In genomic region chr15:42619641-42620371, GRCh38 we compare ENCODE assay signal across 16 cellular contexts. TPM values are rescaled to one million over a fixed set of nuclear protein-coding genes. Genes with fewer than 3 reads are reported as not detected.
DNase-seq lines count a peak whose midpoint lies in the region; ATAC-seq and TF ChIP-seq lines count a peak whose summit lies in the region.
"Had no signal": no experiment of that assay in that cellular context is flagged by ENCODE, and none has a peak within 500 bp of the region (broad histone marks: within the 10 kb centered on the region; RNA-seq: fewer than 3 reads in every experiment).

No MANE protein-coding gene starts in this region.

- H2AFZ ChIP-seq in H9 (ENCODE audit: low read length), result no peak overlapping the region

- H3K36me3 Mint-ChIP-seq in H9 (ENCODE audit: insufficient read depth in 1 of 3, low read depth in 3 of 3), result peaks cover 0 to 5% (median 0%) of the 10 kb centered on the region in 3 experiments; a peak in 1 of 7 replicates
- H3K36me3 Mint-ChIP-seq in activated T-helper 17 cell treated with anti-CD3 and anti-CD28 coated beads, Interleukin-2, amount 50 U/mL, for 72 hours (ENCODE audit: low read depth), result no peaks in the 10 kb centered on the region
- H3K36me3 Mint-ChIP-seq in immature natural killer cell, result peaks cover 0 to 5% (median 3%) of the 10 kb centered on the region in 3 donors

- H2BK120ac ChIP-seq in H9 (ENCODE audit: low read depth, low read length, poor library complexity, severe bottlenecking), result no peak overlapping the region

- H2BK15ac ChIP-seq in H9 (ENCODE audit: low read depth, low read length), result no peak overlapping the region

- peaks cover 0 to 10% of the 10 kb centered on the region in 2 donors for H3K36me3 ChIP-seq in ascending aorta

- H3K56ac ChIP-seq in H9 (ENCODE audit: insufficient read length, low read depth, low read length), result no peak overlapping the region

- H3K79me1 ChIP-seq in H9 (ENCODE audit: insufficient read depth, low read depth, low read length, poor library complexity, severe bottlenecking), result no peaks in the 10 kb centered on the region

- H4K20me1 ChIP-seq in H9 (ENCODE audit: control insufficient read depth, insufficient read depth, insufficient read length), result no peaks in the 10 kb centered on the region

- no peak overlapping the region for H2BK12ac ChIP-seq in H9 (ENCODE audit: insufficient read length, low read depth, low read length)

- no peaks in the 10 kb centered on the region for H3K27me3 Mint-ChIP-seq in H9 (ENCODE audit: low read depth)
- H3K27me3 Mint-ChIP-seq in activated T-helper 17 cell treated with anti-CD3 and anti-CD28 coated beads, Interleukin-2, amount 50 U/mL, for 72 hours, result no peaks in the 10 kb centered on the region
- no peaks in the 10 kb centered on the region for H3K27me3 Mint-ChIP-seq in immature natural killer cell (ENCODE audit: low read depth in 3 of 3)
- H3K27me3 Mint-ChIP-seq: naive thymus-derived CD8-positive, alpha-beta T cell had no signal

- H4K5ac ChIP-seq in H9 (ENCODE audit: insufficient read length, low read depth, low read length), result no peak overlapping the region

- no peak overlapping the region for H4K91ac ChIP-seq in H9 (ENCODE audit: insufficient read length, low read depth, low read length)

- intact Hi-C loops in ascending aorta (cut with DNase I), result no loop called here

- H3K23me2 ChIP-seq in H9 (ENCODE audit: insufficient read length, low read depth, low read length, poor library complexity, severe bottlenecking), result no peaks in the 10 kb centered on the region

- H3K9me3 ChIP-seq in H9 (ENCODE audit: control insufficient read depth, low read depth, low read length), result no peaks in the 10 kb centered on the region
- H3K9me3 ChIP-seq in ascending aorta, result no peaks in the 10 kb centered on the region
- H3K9me3 ChIP-seq: psoas muscle, testis had no signal

- H3K18ac ChIP-seq in H9 (ENCODE audit: insufficient read length, low read depth, low read length), result peak overlapping the region; percentile 50

- H3K79me2 ChIP-seq in H9 (ENCODE audit: insufficient read depth, low read length), result no peaks in the 10 kb centered on the region

- H3K27ac Mint-ChIP-seq in H9, result peak overlapping the region; percentile 70 to 96 (median 79); a peak in 5 of 7 replicates
- peak overlapping the region; percentile 28 for H3K27ac Mint-ChIP-seq in activated T-helper 17 cell treated with anti-CD3 and anti-CD28 coated beads, Interleukin-2, amount 50 U/mL, for 72 hours
- H3K27ac Mint-ChIP-seq in immature natural killer cell, result peak overlapping the region in 5 of 6 donors; percentile 47 to 83 (median 78)

- peak overlapping the region in 1 of 2 experiments; percentile 14; a peak in 4 of 5 replicates for H3K4me3 Mint-ChIP-seq in H9
- H3K4me3 Mint-ChIP-seq in activated T-helper 17 cell treated with anti-CD3 and anti-CD28 coated beads, Interleukin-2, amount 50 U/mL, for 72 hours, result no peak overlapping the region
- no peak overlapping the region for H3K4me3 Mint-ChIP-seq in immature natural killer cell
- H3K4me3 Mint-ChIP-seq: naive thymus-derived CD8-positive, alpha-beta T cell had no signal

- TF ChIP-seq CTCF in H9 (conservative IDR thresholded peaks at IDR 0.05) (no peak), ascending aorta (IDR thresholded peaks at IDR 0.05) (no peak)

- H3K9me3 Mint-ChIP-seq in H9 (no peaks in the 10 kb centered on the region), immature natural killer cell (no peaks in the 10 kb centered on the region)
- no peaks in the 10 kb centered on the region for H3K9me3 Mint-ChIP-seq in activated T-helper 17 cell treated with anti-CD3 and anti-CD28 coated beads, Interleukin-2, amount 50 U/mL, for 72 hours
- H3K9me3 Mint-ChIP-seq: naive thymus-derived CD8-positive, alpha-beta T cell had no signal

- no peak overlapping the region for H3K4me3 ChIP-seq in ascending aorta
- H3K4me3 ChIP-seq: psoas muscle, testis had no signal

- no peak overlapping the region for H3K9ac ChIP-seq in H9 (ENCODE audit: extremely low read depth, insufficient read length, low read length)

- H3K23ac ChIP-seq in H9 (ENCODE audit: insufficient read length, low read depth, low read length), result no peak overlapping the region

- H3K4ac ChIP-seq in H9 (ENCODE audit: low read depth, low read length), result no peak overlapping the region

- no peak overlapping the region for H2BK5ac ChIP-seq in H9 (ENCODE audit: insufficient read length, low read length)

- no peak overlapping the region for H2AK5ac ChIP-seq in H9 (ENCODE audit: insufficient read length, low read length)

- H3K4me1 Mint-ChIP-seq in H9 (peaks cover 24% of the 10 kb centered on the region in 2 experiments), immature natural killer cell (peaks cover 8 to 12% of the 10 kb centered on the region in 2 donors)
- H3K4me1 Mint-ChIP-seq in activated T-helper 17 cell treated with anti-CD3 and anti-CD28 coated beads, Interleukin-2, amount 50 U/mL, for 72 hours, result peaks cover 4% of the 10 kb centered on the region

- H3K14ac ChIP-seq in H9 (ENCODE audit: insufficient read depth, low read length), result no peak overlapping the region

- no peak overlapping the region for H4K8ac ChIP-seq in H9 (replicated peaks; ENCODE audit: insufficient read length, low read depth, low read length)

- ATAC-seq in activated T-helper 17 cell treated with anti-CD3 and anti-CD28 coated beads, Interleukin-2, amount 50 U/mL, for 72 hours (replicated peaks), result no peak
- ATAC-seq: naive thymus-derived CD8-positive, alpha-beta T cell; psoas muscle; Right ventricle myocardium inferior had no signal

- peak; percentile 85 for DNase-seq in ELF-1 (ENCODE audit: low read depth, low spot score)
- peak; percentile 87 for DNase-seq in H9
- no peak for DNase-seq in immature natural killer cell
- no peak for DNase-seq in COLO829 (ENCODE audit: low spot score)
- DNase-seq in stimulated activated CD4-positive, alpha-beta T cell treated with anti-CD3 and anti-CD28 coated beads, Interleukin-2, amount 100 ng/mL, for 24 hours, result no peak
- DNase-seq in ascending aorta (ENCODE audit: low spot score in 2 of 2), result no peak
- DNase-seq: activated effector memory CD4-positive, alpha-beta T cell treated with anti-CD3 and anti-CD28 coated beads, Interleukin-2, amount 50 U/mL, for 16 hours; Kasumi-1; naive thymus-derived CD8-positive, alpha-beta T cell; NCI-H146; NCI-H446; psoas muscle; testis; WERI-Rb-1 had no signal

- H2BK20ac ChIP-seq in H9 (ENCODE audit: low read depth, low read length, poor library complexity, severe bottlenecking), result no peak overlapping the region

- H3K27me3 ChIP-seq in H9 (ENCODE audit: insufficient read depth, low read length), result no peaks in the 10 kb centered on the region
- no peaks in the 10 kb centered on the region for H3K27me3 ChIP-seq in ascending aorta
- H3K27me3 ChIP-seq: testis had no signal

- H3K4me2 ChIP-seq in H9 (ENCODE audit: insufficient read depth, insufficient read length, low read length), result no peak overlapping the region

- WGBS in H9 (ENCODE audit: extremely low coverage, insufficient read length, low lambda C conversion rate), result no CpG with 5 or more reads among the region's 4 CpGs

- no peaks in the 10 kb centered on the region; the same call in 1 of the 2 replicates for H3K4me1 ChIP-seq in H9 (ENCODE audit: insufficient read depth, low read length)
- H3K4me1 ChIP-seq in ascending aorta, result peaks cover 0 to 6% of the 10 kb centered on the region in 2 donors
- H3K4me1 ChIP-seq: psoas muscle had no signal

- H3T11ph ChIP-seq in H9 (ENCODE audit: low read length), result no peak overlapping the region

- H3K27ac ChIP-seq in H9 (ENCODE audit: insufficient read length, low read depth, low read length), result no peak overlapping the region
- no peak overlapping the region for H3K27ac ChIP-seq in ascending aorta
- H3K27ac ChIP-seq: psoas muscle, WERI-Rb-1 had no signal

RNA-seq across cellular contexts. Expression of gene STARD9, which starts 44.4 kb away (rescaled TPM):
- total RNA-seq in H9 (2021) (5.1 and 6.9 TPM in 2 replicates), ascending aorta (62.7 TPM)
- total RNA-seq in activated T-helper 17 cell treated with anti-CD3 and anti-CD28 coated beads, Interleukin-2, amount 50 U/mL, for 72 hours, result 10 to 100 TPM in 1 of 2 donors, 1 to 10 TPM in 1; 9.5 to 10.9 TPM
- 1 to 10 TPM in 2 of 3 donors, not detected in 1; 1.1 to 2.3 TPM for polyA plus RNA-seq in immature natural killer cell

Comparison
In these comparisons a context has a peak if more than half of its experiments do, and no peak if none do; other contexts are left out.
1. DNase-seq: peak in ELF-1 (single experiment) and H9 (single experiment); none in immature natural killer cell (0 of 3), COLO829 (single experiment), stimulated activated CD4-positive, alpha-beta T cell treated with anti-CD3 and anti-CD28 coated beads, Interleukin-2, amount 100 ng/mL, for 24 hours (0 of 2) and ascending aorta (0 of 2).
2. H3K27ac Mint-ChIP-seq: peak in every context shown above with its lines; median percentile 79 in H9; 78 in immature natural killer cell; 28 in activated T-helper 17 cell treated with anti-CD3 and anti-CD28 coated beads, Interleukin-2, amount 50 U/mL, for 72 hours.